ENCODE assay signal across 8 cellular contexts in the genomic region with DNA sequence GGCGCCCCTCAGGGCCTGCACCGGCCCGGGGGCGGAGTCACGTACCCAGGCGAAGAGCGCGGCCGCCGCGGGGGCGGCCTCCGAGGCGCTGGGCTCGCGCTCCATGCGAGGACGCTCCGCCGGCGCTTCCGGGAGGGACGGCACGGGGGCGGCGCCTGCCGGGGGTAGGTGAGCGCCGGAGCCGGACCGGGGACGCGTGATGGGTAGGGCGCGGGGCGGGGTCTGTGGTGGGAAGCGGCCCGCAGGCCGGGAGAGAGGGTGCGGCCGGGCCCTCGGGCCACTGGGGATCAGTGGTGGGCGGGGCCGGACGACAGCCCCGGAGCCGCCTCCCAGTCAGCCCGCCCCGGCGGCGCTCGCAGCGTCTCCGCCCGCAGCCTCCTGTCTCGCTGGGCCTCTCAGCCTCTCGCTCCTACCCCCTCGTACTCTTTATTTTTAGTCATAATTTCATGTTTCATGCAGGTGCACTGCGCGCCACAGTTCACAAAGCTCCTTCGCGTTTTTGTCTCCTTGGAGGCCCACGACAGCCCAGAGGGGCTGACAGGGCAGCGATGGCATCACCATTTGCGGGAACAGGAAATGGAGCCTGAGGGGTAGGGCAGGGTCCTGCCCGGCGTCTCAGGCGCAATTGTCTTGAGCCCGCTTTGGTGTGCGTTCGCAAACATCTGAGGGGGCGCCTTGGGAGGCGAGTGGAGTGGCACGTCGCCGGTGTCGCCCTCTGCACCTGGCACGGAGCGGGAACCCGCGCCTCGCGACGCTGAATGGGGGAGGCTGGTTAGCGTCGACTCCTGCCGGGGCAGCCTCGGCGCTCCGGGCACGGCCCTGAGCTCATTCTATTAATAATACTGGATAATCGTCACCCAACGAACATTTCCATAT. TPM values are rescaled to one million over a fixed set of nuclear protein-coding genes. Genes with fewer than 3 reads are reported as not detected.
DNase-seq lines count a peak whose midpoint lies in the region; ATAC-seq and TF ChIP-seq lines count a peak whose summit lies in the region.

SERGEF (minus strand) TSS at position 142 of the 876 bp plus-strand sequence; CDS start at position 105, 37 bp downstream.

- WGBS in right lobe of liver (ENCODE audit: insufficient coverage, low coverage, low lambda C conversion rate, missing lambda C conversion rate) = under 1% methylated on average over 17 of the region's 93 CpGs

- ATAC-seq in GM19395 (IDR thresholded peaks at IDR 0.05; ENCODE audit: unreplicated experiment) (peak; percentile 93), HG03558 (IDR thresholded peaks at IDR 0.05; ENCODE audit: extremely low read depth, unreplicated experiment) (peak; percentile 91), right lobe of liver (peak; percentile 96 to 100 (median 98))

- H3K27ac ChIP-seq in C4-2B = peak within 1 kb of the TSS; percentile 79
- peak within 1 kb of the TSS; percentile 29 to 60 (median 56) for H3K27ac ChIP-seq in right lobe of liver

- peak within 1 kb of the TSS; percentile 62 to 91 (median 75) for H3K4me3 ChIP-seq in right lobe of liver

- H3K4me1 ChIP-seq in right lobe of liver = peaks cover 0 to 9% (median 0%) of the 10 kb centered on the region in 4 donors

- no peaks in the 10 kb centered on the region for H3K9me3 ChIP-seq in right lobe of liver

- intact Hi-C loops in right lobe of liver (cut with DNase I) = no loop called here

- H3K27me3 ChIP-seq in right lobe of liver = no peaks in the 10 kb centered on the region

- TF ChIP-seq POLR2A in right lobe of liver (IDR thresholded peaks at IDR 0.05) = peak; percentile 86

- TF ChIP-seq CTCF in C4-2B (conservative IDR thresholded peaks at IDR 0.05) (peak; percentile 23), right lobe of liver (IDR thresholded peaks at IDR 0.05) (peak in 3 of 4 donors; percentile 34 to 56 (median 34))

- DNase-seq in NCI-H748 (lab: John Stamatoyannopoulos, UW; ENCODE audit: unreplicated experiment) (peak; percentile 97), dermis blood vessel endothelial cell (peak; percentile 70), right lobe of liver (peak; percentile 98)
- peak; percentile 90 for DNase-seq in activated CD4-positive, alpha-beta T cell treated with anti-CD3 and anti-CD28 coated beads, Interleukin-2, amount 50 U/mL, for 1 hour
- DNase-seq in stimulated activated CD4-positive, alpha-beta T cell treated with anti-CD3 and anti-CD28 coated beads, Interleukin-4, amount 100 ng/mL, for 4 hours = peak; percentile 87 to 95

- no peaks in the 10 kb centered on the region for H3K36me3 ChIP-seq in right lobe of liver

RNA-seq across cellular contexts. Expression of gene SERGEF, which starts in this region (rescaled TPM):
- total RNA-seq in dermis blood vessel endothelial cell (17.0 and 18.4 TPM in 2 replicates), right lobe of liver (10 to 100 TPM in 4 of 6 experiments, 1 to 10 TPM in 2; 8.4 to 19.5 (median 15.8) TPM)

Comparison
In these comparisons a context has a peak if more than half of its experiments do, and no peak if none do; other contexts are left out.
1. Peak in every context shown above with its lines: DNase-seq, ATAC-seq, H3K4me3 ChIP-seq and H3K27ac ChIP-seq.